Comparison of ENCODE assay signal across 14 cellular contexts in the genomic region with DNA sequence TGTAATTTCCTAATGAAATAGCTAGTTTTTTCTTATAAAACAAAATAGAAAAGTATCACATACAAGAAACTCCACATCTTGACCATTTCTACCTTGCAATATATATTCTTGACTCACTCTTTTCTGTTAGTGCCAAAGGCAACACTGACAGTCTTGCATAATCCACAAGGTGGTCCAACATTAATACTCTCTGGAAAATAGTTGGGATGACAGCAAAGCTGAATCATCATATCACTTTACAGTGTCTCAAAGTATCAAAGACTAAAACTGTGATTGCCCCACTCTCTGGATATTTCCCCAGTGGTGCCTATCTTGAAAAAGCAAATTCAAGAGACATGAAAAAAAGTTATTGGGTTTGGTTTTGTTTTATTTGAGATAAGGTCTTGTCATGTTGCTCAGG. TPM values are rescaled to one million over a fixed set of nuclear protein-coding genes. Genes with fewer than 3 reads are reported as not detected.
DNase-seq lines count a peak whose midpoint lies in the region; ATAC-seq and TF ChIP-seq lines count a peak whose summit lies in the region.
"Had no signal": no experiment of that assay in that cellular context is flagged by ENCODE, and none has a peak within 500 bp of the region (broad histone marks: within the 10 kb centered on the region; RNA-seq: fewer than 3 reads in every experiment).

No MANE protein-coding gene starts in this region.

- H2AFZ ChIP-seq in PC-3 (ENCODE audit: low read length) (no peak overlapping the region), fibroblast of lung (ENCODE audit: low read length) (no peak overlapping the region)

- no peaks in the 10 kb centered on the region for H3F3A ChIP-seq in PC-3 (ENCODE audit: low read length, unreplicated experiment)

- BruUV-seq in PC-3 (replicated peaks; lab: Mats Ljungman, UMichigan): no TSS peak

- no peak overlapping the region for H3K27ac ChIP-seq in PC-3 (ENCODE audit: low read length)
- H3K27ac ChIP-seq in fibroblast of lung (ENCODE audit: insufficient read depth, low read length): no peak overlapping the region

- no peaks in the 10 kb centered on the region for H3K36me3 ChIP-seq in PC-3 (ENCODE audit: low read depth, low read length)
- no peaks in the 10 kb centered on the region for H3K36me3 ChIP-seq in fibroblast of lung (ENCODE audit: control insufficient read depth, insufficient read depth, low read length)

- H3K9me2 ChIP-seq in PC-3 (replicated peaks; ENCODE audit: low read length): no peaks in the 10 kb centered on the region

- H3K4me1 ChIP-seq in PC-3 (ENCODE audit: insufficient read depth, low read length) (peaks cover 14% of the 10 kb centered on the region), fibroblast of lung (ENCODE audit: control insufficient read depth, extremely low read depth, insufficient read depth, low read length) (peaks cover 2% of the 10 kb centered on the region)

- peak overlapping the region; percentile 3; the same call in 1 of the 2 replicates for H3K4me2 ChIP-seq in PC-3 (ENCODE audit: low read length)
- peak overlapping the region; percentile 4 for H3K4me2 ChIP-seq in fibroblast of lung (ENCODE audit: extremely low read depth, insufficient read depth, low read length)

- no peak for TF ChIP-seq POLR2A in lower leg skin (IDR thresholded peaks at IDR 0.05)

- H3K4me3 ChIP-seq in PC-3 (ENCODE audit: low read length) (no peak overlapping the region), fibroblast of lung (replicated peaks in 1 of 4; ENCODE audit: control extremely low read depth in 1 of 4, insufficient read depth in 1 of 4, low read depth in 3 of 4, low read length in 4 of 4) (no peak overlapping the region), lower leg skin (ENCODE audit: low read depth, poor library complexity, severe bottlenecking) (no peak overlapping the region)

- ATAC-seq in PC-3 (peak; percentile 66), sciatic nerve (peak; percentile 87), HG03342 (IDR thresholded peaks at IDR 0.05; ENCODE audit: unreplicated experiment) (no peak)
- ATAC-seq: T-cell had no signal

- H3K9ac ChIP-seq in PC-3 (ENCODE audit: low read length) (no peak overlapping the region), fibroblast of lung (ENCODE audit: insufficient read depth, low read length) (no peak overlapping the region)

- TF ChIP-seq CTCF in PC-3 (conservative IDR thresholded peaks at IDR 0.05; ENCODE audit: low read depth, low read length) (no peak), fibroblast of lung (conservative IDR thresholded peaks at IDR 0.05 in 1 of 2, IDR thresholded peaks at IDR 0.05 in 1 of 2; ENCODE audit: low read depth in 1 of 2, low read length in 2 of 2) (no peak), lower leg skin (IDR thresholded peaks at IDR 0.05) (no peak)

- H3K79me2 ChIP-seq in PC-3 (ENCODE audit: low read length) (no peaks in the 10 kb centered on the region), fibroblast of lung (ENCODE audit: control insufficient read depth, insufficient read depth, low read length) (no peaks in the 10 kb centered on the region)

- H3K27me3 ChIP-seq in PC-3 (ENCODE audit: low read length) (no peaks in the 10 kb centered on the region), fibroblast of lung (ENCODE audit: control insufficient read depth, insufficient read depth, low read length) (no peaks in the 10 kb centered on the region)

- POLR2A ChIA-PET in PC-3 (lab: Charles Lee; ENCODE audit: unreplicated experiment): no interaction called here

- DNase-seq in ELR (ENCODE audit: low read depth) (peak; percentile 90), PC-3 (peak; percentile 89), fibroblast of lung (ENCODE audit: low read depth in 2 of 2) (peak; percentile 89 to 95), sciatic nerve (ENCODE audit: low spot score) (no peak), lower leg skin (ENCODE audit: low spot score in 2 of 2) (no peak), NCI-H510A (lab: John Stamatoyannopoulos, UW) (no peak), head of caudate nucleus (no peak)
- DNase-seq: activated T-cell treated with anti-CD3 and anti-CD28 coated beads, Interleukin-2, amount 50 U/mL, for 1 hour; Calu3; nephron progenitor cell; small intestine; T-cell had no signal

- H3K9me3 ChIP-seq in PC-3 (ENCODE audit: low read length) (no peaks in the 10 kb centered on the region), fibroblast of lung (ENCODE audit: control insufficient read depth, insufficient read depth, low read depth, low read length) (no peaks in the 10 kb centered on the region)

- intact Hi-C loops in PC-3 (cut with micrococcal nuclease): no loop called here
- intact Hi-C loops in sciatic nerve (cut with DNase I): no loop called here
- intact Hi-C loops in lower leg skin (cut with DNase I; ENCODE audit: low total_unique reads): no loop called here
- intact Hi-C loops in head of caudate nucleus (cut with DNase I): no loop called here

- CTCF ChIA-PET in PC-3 (lab: Charles Lee): no interaction called here

- H4K20me1 ChIP-seq in PC-3 (ENCODE audit: low read length): no peaks in the 10 kb centered on the region
- no peaks in the 10 kb centered on the region for H4K20me1 ChIP-seq in fibroblast of lung (ENCODE audit: control insufficient read depth, extremely low read depth, insufficient read depth, low read length)

RNA-seq across cellular contexts. Expression of a gene that starts 14.6 kb away (rescaled TPM):
- total RNA-seq in PC-3 (2014; rRNA removed): 2.8 and 3.0 TPM in 2 replicates
- 31.6 and 98.1 TPM in 2 replicates for total RNA-seq in fibroblast of lung
- 56.8 and 68.3 TPM in 2 replicates for polyA plus RNA-seq in fibroblast of lung
- polyA plus RNA-seq in fibroblast of lung (2012): 22.3 and 32.9 TPM in 2 replicates
- polyA minus RNA-seq in fibroblast of lung (ENCODE audit: low replicate concordance): 115 and 133 TPM in 2 replicates
- 109 TPM for total RNA-seq in sciatic nerve
- 100 to 1,000 TPM in 3 of 4 donors, 10 to 100 TPM in 1; 79.4 to 134 (median 116) TPM for total RNA-seq in lower leg skin

RNA-seq across cellular contexts. Expression of a gene that starts 48.7 kb away (rescaled TPM):
- not detected in 2 replicates for total RNA-seq in PC-3 (2014; rRNA removed)
- total RNA-seq in fibroblast of lung: not detected in 2 replicates
- not detected in 2 replicates for polyA plus RNA-seq in fibroblast of lung
- not detected in 2 replicates for polyA plus RNA-seq in fibroblast of lung (2012)
- polyA minus RNA-seq in fibroblast of lung (ENCODE audit: low replicate concordance): not detected in 2 replicates
- not detected for total RNA-seq in sciatic nerve
- not detected for total RNA-seq in lower leg skin
- total RNA-seq: Calu3, T-cell had no signal
- polyA plus RNA-seq: adipose tissue, small intestine had no signal

Comparison
In these comparisons a context has a peak if more than half of its experiments do, and no peak if none do; other contexts are left out.
1. DNase-seq: peak in ELR (single experiment), PC-3 (single experiment) and fibroblast of lung (2 of 2); none in sciatic nerve (single experiment), lower leg skin (0 of 2), NCI-H510A (single experiment) and head of caudate nucleus (0 of 42).